ENCODE assay signal across 13 cellular contexts in the genomic region with DNA sequence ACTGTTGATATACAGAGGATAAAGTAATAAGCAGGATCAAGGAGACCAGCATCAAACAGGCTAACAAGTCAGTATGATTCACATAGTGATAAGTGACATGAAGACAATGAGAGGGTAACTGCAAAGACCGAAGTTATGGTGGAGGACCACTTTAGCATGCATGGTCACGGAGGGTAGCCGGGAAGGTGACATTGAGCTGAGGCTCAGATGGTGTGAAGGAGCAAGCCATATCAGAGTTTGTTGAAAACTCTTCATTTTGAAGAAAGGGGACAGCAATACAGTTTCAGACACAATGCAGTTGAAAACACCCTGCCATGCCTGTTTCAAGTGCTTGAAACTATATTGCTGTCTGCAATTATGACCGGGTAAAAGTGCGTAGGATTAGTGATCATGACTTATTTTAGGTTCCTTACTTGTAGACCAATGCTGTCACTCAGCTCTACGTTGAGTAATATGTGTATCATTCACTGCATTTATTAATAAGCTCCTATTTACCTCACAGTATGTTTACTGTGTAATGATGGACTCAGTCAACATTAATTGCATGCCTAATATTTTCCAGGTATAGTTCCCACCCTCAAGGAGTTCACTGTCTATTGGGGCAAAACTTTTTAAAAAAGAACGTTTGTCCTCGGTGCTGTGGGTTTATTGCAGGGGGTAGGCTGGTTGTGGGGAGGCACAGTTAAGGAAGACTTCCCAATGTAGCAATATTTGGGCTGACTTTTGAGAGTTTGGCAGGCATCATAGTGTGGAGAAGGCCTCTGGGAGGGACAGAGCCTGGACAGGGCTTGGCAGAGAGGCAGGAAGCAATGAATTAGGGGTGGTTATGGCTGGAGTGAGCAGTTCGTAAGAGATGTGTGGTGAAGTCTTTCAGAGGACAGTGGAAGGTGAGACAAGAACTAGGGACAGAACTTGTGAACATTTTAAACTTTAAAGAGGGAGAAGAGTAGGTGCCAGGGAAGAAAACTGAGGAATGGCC. TPM values are rescaled to one million over a fixed set of nuclear protein-coding genes. Genes with fewer than 3 reads are reported as not detected.
DNase-seq lines count a peak whose midpoint lies in the region; ATAC-seq and TF ChIP-seq lines count a peak whose summit lies in the region.
"Had no signal": no experiment of that assay in that cellular context is flagged by ENCODE, and none has a peak within 500 bp of the region (broad histone marks: within the 10 kb centered on the region; RNA-seq: fewer than 3 reads in every experiment).

No MANE protein-coding gene starts in this region.

- H3K9me3 Mint-ChIP-seq in Caco-2 (ENCODE audit: unreplicated experiment) (no peaks in the 10 kb centered on the region), naive B cell (no peaks in the 10 kb centered on the region)
- no peaks in the 10 kb centered on the region for H3K9me3 Mint-ChIP-seq in activated CD4-positive, alpha-beta memory T cell treated with anti-CD3 and anti-CD28 coated beads for 36 hours

- peak; percentile 32 for ATAC-seq in GM21360 (IDR thresholded peaks at IDR 0.05; ENCODE audit: unreplicated experiment)
- ATAC-seq in naive B cell (ENCODE audit: low read depth in 2 of 2), result no peak
- ATAC-seq in HG03159 (IDR thresholded peaks at IDR 0.05; ENCODE audit: unreplicated experiment), result no peak

- H3K4me1 Mint-ChIP-seq in Caco-2 (ENCODE audit: low read depth, unreplicated experiment) (peaks cover 24% of the 10 kb centered on the region), naive B cell (peaks cover 70 to 87% (median 84%) of the 10 kb centered on the region in 3 donors)
- peaks cover 78% of the 10 kb centered on the region for H3K4me1 Mint-ChIP-seq in activated CD4-positive, alpha-beta memory T cell treated with anti-CD3 and anti-CD28 coated beads for 36 hours (ENCODE audit: low read depth)

- H3K4me3 ChIP-seq in Caco-2 (ENCODE audit: low read depth, low read length) (no peak overlapping the region), brain microvascular endothelial cell (ENCODE audit: low read depth, low read length) (no peak overlapping the region)

- in situ Hi-C loops in brain microvascular endothelial cell (cut with HindIII; ENCODE audit: low pct_ligation_motif_present, low sequenced_read_pairs), result no loop called here

- no TSS peak for BruUV-seq in Caco-2 (replicated peaks; lab: Mats Ljungman, UMichigan)

- H3K36me3 Mint-ChIP-seq in Caco-2 (ENCODE audit: insufficient read depth, unreplicated experiment), result peaks cover 44% of the 10 kb centered on the region
- H3K36me3 Mint-ChIP-seq in activated CD4-positive, alpha-beta memory T cell treated with anti-CD3 and anti-CD28 coated beads for 36 hours, result peaks cover 39% of the 10 kb centered on the region
- peaks cover 11 to 26% of the 10 kb centered on the region in 2 donors for H3K36me3 Mint-ChIP-seq in naive B cell

- H3K4me3 Mint-ChIP-seq in Caco-2 (ENCODE audit: unreplicated experiment) (no peak overlapping the region), naive B cell (peak overlapping the region; percentile 71 to 91 (median 82))
- H3K4me3 Mint-ChIP-seq in activated CD4-positive, alpha-beta memory T cell treated with anti-CD3 and anti-CD28 coated beads for 36 hours, result peak overlapping the region; percentile 59

- H3K9me3 ChIP-seq in Caco-2, result no peaks in the 10 kb centered on the region

- POLR2A ChIA-PET in Caco-2 (lab: Charles Lee), result no interaction called here
- POLR2A ChIA-PET in activated CD4-positive, alpha-beta memory T cell treated with anti-CD3 and anti-CD28 coated beads for 36 hours (lab: Charles Lee), result interaction anchor here (0.9 to 5.2 kb wide), 9 partner anchors 11 to 79 kb away, joined by 3 to 22 read pairs (median 6); a partner anchor contains a TSS

- H3K27ac Mint-ChIP-seq in Caco-2 (ENCODE audit: unreplicated experiment), result peak overlapping the region; percentile 3
- H3K27ac Mint-ChIP-seq in activated CD4-positive, alpha-beta memory T cell treated with anti-CD3 and anti-CD28 coated beads for 36 hours, result peak overlapping the region; percentile 60
- peak overlapping the region; percentile 82 to 98 (median 94) for H3K27ac Mint-ChIP-seq in naive B cell

- peaks cover 11% of the 10 kb centered on the region for H3K4me1 ChIP-seq in Caco-2

- no peak overlapping the region for H3K27ac ChIP-seq in brain microvascular endothelial cell

- DNase-seq in Caco-2, result no peak
- no peak for DNase-seq in activated CD4-positive, alpha-beta memory T cell treated with anti-CD3 and anti-CD28 coated beads for 36 hours
- no peak for DNase-seq in naive B cell
- DNase-seq in COLO668 (lab: John Stamatoyannopoulos, UW; ENCODE audit: unreplicated experiment), result no peak
- no peak for DNase-seq in brain microvascular endothelial cell
- no peak for DNase-seq in globus pallidus (ENCODE audit: low spot score)
- DNase-seq: Calu3; islet precursor cell; NCI-H1694 treated with DMSO at 0.1 percent for 48 hours; stimulated activated CD8-positive, alpha-beta memory T cell treated with anti-CD3 and anti-CD28 coated beads, Interleukin-4, amount 100 ng/mL, for 48 hours had no signal

- no peak for TF ChIP-seq CTCF in Caco-2 (IDR thresholded peaks at IDR 0.05; ENCODE audit: insufficient read depth in 1 of 2, low read depth in 1 of 2, low read length in 1 of 2, severe bottlenecking in 1 of 2, unreplicated experiment in 1 of 2)
- no peak for TF ChIP-seq CTCF in brain microvascular endothelial cell (IDR thresholded peaks at IDR 0.05; ENCODE audit: low read depth, low read length, missing control alignments)

- intact Hi-C loops in Caco-2 (cut with micrococcal nuclease; ENCODE audit: unreplicated experiment), result no loop called here
- intact Hi-C loops in activated CD4-positive, alpha-beta memory T cell treated with anti-CD3 and anti-CD28 coated beads for 36 hours (cut with micrococcal nuclease), result loop anchor here (1.0 to 5.0 kb wide), 8 partner anchors 10 to 178 kb away; a partner anchor contains a TSS

- no peaks in the 10 kb centered on the region for H3K36me3 ChIP-seq in Caco-2 (ENCODE audit: control insufficient read depth, insufficient read depth, low read length)
- no peaks in the 10 kb centered on the region for H3K36me3 ChIP-seq in brain microvascular endothelial cell (replicated peaks)

- no peaks in the 10 kb centered on the region for H3K27me3 Mint-ChIP-seq in Caco-2 (ENCODE audit: insufficient read depth, unreplicated experiment)
- H3K27me3 Mint-ChIP-seq in activated CD4-positive, alpha-beta memory T cell treated with anti-CD3 and anti-CD28 coated beads for 36 hours, result no peaks in the 10 kb centered on the region
- H3K27me3 Mint-ChIP-seq in naive B cell, result no peaks in the 10 kb centered on the region

- CTCF ChIA-PET in Caco-2 (lab: Charles Lee), result no interaction called here
- CTCF ChIA-PET in activated CD4-positive, alpha-beta memory T cell treated with anti-CD3 and anti-CD28 coated beads for 36 hours (lab: Charles Lee), result interaction anchor here (0.7 to 4.5 kb wide), 16 partner anchors 10 to 1471 kb away, joined by 3 to 29 read pairs (median 4); a partner anchor contains a TSS

- H3K27me3 ChIP-seq in Caco-2 (replicated peaks; ENCODE audit: control insufficient read depth, insufficient read depth, low read length) (no peaks in the 10 kb centered on the region), brain microvascular endothelial cell (replicated peaks) (no peaks in the 10 kb centered on the region)

RNA-seq across cellular contexts. Expression of a gene that starts 3.2 kb away (rescaled TPM):
- 91.3 and 103 TPM in 2 replicates for total RNA-seq in Caco-2 (2022)
- total RNA-seq in activated CD4-positive, alpha-beta memory T cell treated with anti-CD3 and anti-CD28 coated beads for 36 hours, result 10 to 100 TPM; 51.8 to 54.5 TPM
- 100 to 1,000 TPM; 107 to 132 (median 115) TPM for polyA plus RNA-seq in naive B cell (ENCODE audit: low read depth in 6 of 6)

RNA-seq across cellular contexts. Expression of a gene that starts 54.3 kb away (rescaled TPM):
- not detected in 2 replicates for total RNA-seq in Caco-2 (2022)
- total RNA-seq in activated CD4-positive, alpha-beta memory T cell treated with anti-CD3 and anti-CD28 coated beads for 36 hours, result 1 to 10 TPM; 2.4 to 2.8 TPM
- polyA plus RNA-seq in naive B cell (ENCODE audit: low read depth in 6 of 6), result 100 to 1,000 TPM in 5 of 6 donors, 10 to 100 TPM in 1; 70.6 to 229 (median 135) TPM
- total RNA-seq: Calu3, myocyte had no signal

Comparison
In these comparisons a context has a peak if more than half of its experiments do, and no peak if none do; other contexts are left out.
1. H3K27ac Mint-ChIP-seq: peak in every context shown above with its lines; median percentile 94 in naive B cell; 60 in activated CD4-positive, alpha-beta memory T cell treated with anti-CD3 and anti-CD28 coated beads for 36 hours; 3 in Caco-2.